ENCODE assay signal across 14 cellular contexts in the genomic region with DNA sequence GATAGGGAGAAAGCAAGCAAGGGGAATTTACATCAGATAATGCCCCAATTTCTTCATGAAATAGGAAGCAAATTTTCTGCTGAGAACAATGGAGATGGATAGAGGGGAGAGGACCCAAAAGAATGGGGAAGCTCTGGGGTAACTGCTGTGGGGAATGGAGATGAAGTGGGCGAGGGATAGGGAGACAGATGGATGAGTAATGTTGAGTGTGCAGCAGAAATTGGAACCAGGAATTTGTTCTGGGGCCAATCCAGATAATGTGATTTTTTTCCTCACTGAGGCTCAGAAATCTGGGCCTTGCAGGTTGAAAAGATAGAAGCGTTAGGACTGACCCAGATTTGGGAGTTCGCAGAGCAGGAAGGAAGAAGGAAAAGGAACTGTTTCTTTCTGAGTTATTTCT. TPM values are rescaled to one million over a fixed set of nuclear protein-coding genes. Genes with fewer than 3 reads are reported as not detected.
DNase-seq lines count a peak whose midpoint lies in the region; ATAC-seq and TF ChIP-seq lines count a peak whose summit lies in the region.
"Had no signal": no experiment of that assay in that cellular context is flagged by ENCODE, and none has a peak within 500 bp of the region (broad histone marks: within the 10 kb centered on the region; RNA-seq: fewer than 3 reads in every experiment).

No MANE protein-coding gene starts in this region.

- H3K27me3 Mint-ChIP-seq in naive thymus-derived CD4-positive, alpha-beta T cell: peaks cover 0 to 11% (median 0%) of the 10 kb centered on the region in 5 donors

- H3K36me3 Mint-ChIP-seq in naive thymus-derived CD4-positive, alpha-beta T cell: no peaks in the 10 kb centered on the region

- no peaks in the 10 kb centered on the region for H3K4me1 ChIP-seq in naive thymus-derived CD4-positive, alpha-beta T cell (ENCODE audit: control insufficient read depth in 2 of 2, insufficient read depth in 2 of 2, low read length in 2 of 2)

- no peaks in the 10 kb centered on the region for H3K9me3 ChIP-seq in WERI-Rb-1 (ENCODE audit: severe bottlenecking)
- no peaks in the 10 kb centered on the region for H3K9me3 ChIP-seq in naive thymus-derived CD4-positive, alpha-beta T cell (ENCODE audit: control insufficient read depth in 2 of 3, low read length in 3 of 3)

- no peak for ATAC-seq in naive thymus-derived CD4-positive, alpha-beta T cell

- intact Hi-C loops in naive thymus-derived CD4-positive, alpha-beta T cell (cut with micrococcal nuclease): no loop called here

- no peak overlapping the region for H3K4me3 ChIP-seq in WERI-Rb-1 (ENCODE audit: low read depth, low read length)
- H3K4me3 ChIP-seq in naive thymus-derived CD4-positive, alpha-beta T cell (ENCODE audit: low read length): no peak overlapping the region

- POLR2A ChIA-PET in naive thymus-derived CD4-positive, alpha-beta T cell (lab: Charles Lee): no interaction called here

- H3K27ac ChIP-seq in WERI-Rb-1: no peak overlapping the region
- H3K27ac ChIP-seq in naive thymus-derived CD4-positive, alpha-beta T cell (ENCODE audit: low read depth, low read length): no peak overlapping the region
- H3K27ac ChIP-seq: C4-2B had no signal

- TF ChIP-seq CTCF in WERI-Rb-1 (IDR thresholded peaks at IDR 0.05; ENCODE audit: low read depth, low read length): no peak

- no peak overlapping the region for H3K27ac Mint-ChIP-seq in naive thymus-derived CD4-positive, alpha-beta T cell

- peaks cover 0 to 4% (median 0%) of the 10 kb centered on the region in 7 donors for H3K4me1 Mint-ChIP-seq in naive thymus-derived CD4-positive, alpha-beta T cell

- CTCF ChIA-PET in naive thymus-derived CD4-positive, alpha-beta T cell (lab: Charles Lee): no interaction called here

- no peaks in the 10 kb centered on the region for H3K9me3 Mint-ChIP-seq in naive thymus-derived CD4-positive, alpha-beta T cell

- H3K27me3 ChIP-seq in WERI-Rb-1 (ENCODE audit: insufficient read depth, low read depth, severe bottlenecking): no peaks in the 10 kb centered on the region
- H3K27me3 ChIP-seq in naive thymus-derived CD4-positive, alpha-beta T cell (ENCODE audit: control insufficient read depth in 2 of 2, insufficient read depth in 2 of 2, low read length in 2 of 2): no peaks in the 10 kb centered on the region

- DNase-seq in AG20443 (ENCODE audit: low spot score): peak; percentile 67
- DNase-seq in LHCN-M2 (ENCODE audit: low read depth): peak; percentile 58
- peak; percentile 88 for DNase-seq in cerebellar cortex (ENCODE audit: low spot score)
- DNase-seq in lung microvascular endothelial cell (ENCODE audit: low read depth in 2 of 2): peak; percentile 10 to 29
- no peak for DNase-seq in activated effector memory CD4-positive, alpha-beta T cell treated with Interleukin-2 at 50 U/mL for 16 hours
- DNase-seq in amniotic stem cell (lab: John Stamatoyannopoulos, UW): no peak
- no peak for DNase-seq in WERI-Rb-1
- no peak for DNase-seq in naive thymus-derived CD4-positive, alpha-beta T cell
- DNase-seq: activated CD4-positive, alpha-beta T cell treated with anti-CD3 and anti-CD28 coated beads for 1 hour; NCI-H1417; stimulated activated CD4-positive, alpha-beta T cell treated with anti-CD3 and anti-CD28 coated beads, Interleukin-2, amount 100 ng/mL, for 48 hours; stimulated activated naive CD4-positive, alpha-beta T cell; SW 1271 had no signal

- no peak overlapping the region for H3K4me3 Mint-ChIP-seq in naive thymus-derived CD4-positive, alpha-beta T cell

- H3K36me3 ChIP-seq in WERI-Rb-1: no peaks in the 10 kb centered on the region
- H3K36me3 ChIP-seq in naive thymus-derived CD4-positive, alpha-beta T cell (ENCODE audit: control insufficient read depth in 2 of 3, insufficient read depth in 3 of 3, low read length in 3 of 3): no peaks in the 10 kb centered on the region

RNA-seq across cellular contexts. Expression of a gene that starts 24.4 kb away (rescaled TPM):
- total RNA-seq in LHCN-M2 (2014; rRNA removed) (not detected in 2 replicates), lung microvascular endothelial cell (148 and 201 TPM in 2 replicates)
- not detected for polyA plus RNA-seq in LHCN-M2 (2012)
- 1 to 10 TPM in 2 of 5 experiments, under 1 TPM in 2, not detected in 1; 0.13 to 3.5 (median 1.9) TPM for total RNA-seq in naive thymus-derived CD4-positive, alpha-beta T cell
- polyA plus RNA-seq in naive thymus-derived CD4-positive, alpha-beta T cell: not detected

RNA-seq across cellular contexts. Expression of a gene that starts 32.7 kb away (rescaled TPM):
- total RNA-seq in LHCN-M2 (2014; rRNA removed): under 0.01 TPM in 2 replicates
- 0.02 TPM for polyA plus RNA-seq in LHCN-M2 (2012)
- total RNA-seq in lung microvascular endothelial cell: 0.65 and 0.79 TPM in 2 replicates
- total RNA-seq in naive thymus-derived CD4-positive, alpha-beta T cell: under 1 TPM in 2 of 5 experiments, not detected in 3; 0.05 to 0.12 TPM
- polyA plus RNA-seq in naive thymus-derived CD4-positive, alpha-beta T cell: under 1 TPM in 1 of 2 donors, not detected in 1; 0.02 TPM

Comparison
In these comparisons a context has a peak if more than half of its experiments do, and no peak if none do; other contexts are left out.
1. DNase-seq: peak in AG20443 (single experiment), LHCN-M2 (single experiment), cerebellar cortex (single experiment) and lung microvascular endothelial cell (2 of 2); none in activated effector memory CD4-positive, alpha-beta T cell treated with Interleukin-2 at 50 U/mL for 16 hours (single experiment), amniotic stem cell (single experiment), WERI-Rb-1 (single experiment) and naive thymus-derived CD4-positive, alpha-beta T cell (0 of 9).
2. RNA of a gene that starts 24.4 kb away (total RNA-seq): 148 to 201 TPM in lung microvascular endothelial cell; 0.13 to 3.5 TPM in naive thymus-derived CD4-positive, alpha-beta T cell and not detected in LHCN-M2; every median in the first group is over 10 times any median in the second.